ENCODE assay signal across 5 cellular contexts in the genomic region with DNA sequence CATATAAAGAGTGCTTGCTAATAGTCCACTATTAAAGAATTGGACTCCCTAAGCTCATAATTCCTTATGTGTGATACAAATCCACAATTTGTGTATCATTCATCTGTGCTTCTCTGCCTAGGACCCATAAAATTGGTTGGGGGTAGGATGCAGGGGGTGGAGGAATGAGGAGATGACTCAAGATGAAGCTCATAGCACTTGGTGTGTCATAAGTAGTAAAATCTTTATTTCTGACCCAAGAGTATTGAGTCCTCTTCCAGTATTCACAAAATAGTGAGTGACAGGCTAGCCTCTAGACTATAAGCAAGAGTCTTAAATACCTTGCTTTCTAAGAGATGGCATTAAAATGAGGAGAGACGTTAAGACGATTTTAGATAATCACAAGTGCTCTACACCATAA.
"Had no signal": no experiment of that assay in that cellular context is flagged by ENCODE, and none has a peak within 500 bp of the region (broad histone marks: within the 10 kb centered on the region; RNA-seq: fewer than 3 reads in every experiment).

No MANE protein-coding gene starts in this region.

- H3K27ac Mint-ChIP-seq: GM23338, H9, IgD-negative memory B cell had no signal

- H3K27me3 Mint-ChIP-seq: IgD-negative memory B cell had no signal

- H3K4me1 Mint-ChIP-seq: GM23338, IgD-negative memory B cell had no signal

- H3K9me3 Mint-ChIP-seq: GM23338, H9 had no signal

- H3K36me3 Mint-ChIP-seq: IgD-negative memory B cell had no signal

- H3K4me3 Mint-ChIP-seq: GM23338, H9, IgD-negative memory B cell had no signal

- DNase-seq: H9, HCEC 1CT had no signal

- ATAC-seq: GM23338, HepG2 had no signal

- H3K4me3 ChIP-seq: GM23338 had no signal
